ENCODE assay signal across 10 cellular contexts in the genomic region with DNA sequence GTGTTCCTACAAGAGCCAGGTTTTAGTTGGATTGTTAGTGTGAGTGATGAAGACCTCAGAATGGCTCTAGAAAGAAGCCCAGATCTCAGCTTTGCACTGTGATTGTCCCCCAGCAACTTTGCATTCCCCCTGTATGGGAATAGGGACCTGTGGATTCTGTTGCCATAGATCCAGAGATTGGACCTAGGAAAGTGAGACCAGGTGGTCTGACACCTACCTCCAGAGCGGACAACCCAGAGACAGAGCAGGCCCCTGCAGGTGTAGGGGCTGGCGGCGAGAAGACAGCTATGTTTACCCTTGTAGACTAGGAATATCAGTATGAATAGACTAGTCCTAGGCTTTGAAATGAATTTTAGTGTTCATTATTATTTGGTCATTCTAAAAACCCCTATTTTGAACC. TPM values are rescaled to one million over a fixed set of nuclear protein-coding genes. Genes with fewer than 3 reads are reported as not detected.
DNase-seq lines count a peak whose midpoint lies in the region; ATAC-seq and TF ChIP-seq lines count a peak whose summit lies in the region.
"Had no signal": no experiment of that assay in that cellular context is flagged by ENCODE, and none has a peak within 500 bp of the region (broad histone marks: within the 10 kb centered on the region; RNA-seq: fewer than 3 reads in every experiment).

No MANE protein-coding gene starts in this region.

- H3K9me3 ChIP-seq in testis, result no peaks in the 10 kb centered on the region
- H3K9me3 ChIP-seq: thoracic aorta had no signal

- peaks cover 88% of the 10 kb centered on the region for H3K4me1 Mint-ChIP-seq in activated T-cell treated with anti-CD3 and anti-CD28 coated beads, Interleukin-2, amount 50 U/mL, for 24 hours (ENCODE audit: low read depth)
- H3K4me1 Mint-ChIP-seq in activated CD8-positive, alpha-beta T cell treated with anti-CD3 and anti-CD28 coated beads, Interleukin-2, amount 10 ng/mL, durations not matched to agents 7 days and 5 days (ENCODE audit: low read depth), result peaks cover 90% of the 10 kb centered on the region
- peaks cover 43% of the 10 kb centered on the region for H3K4me1 Mint-ChIP-seq in memory B cell

- no peaks in the 10 kb centered on the region for H3K36me3 ChIP-seq in testis (ENCODE audit: low read depth, missing control alignments)
- H3K36me3 ChIP-seq: thoracic aorta had no signal

- CTCF ChIA-PET in activated CD8-positive, alpha-beta T cell treated with anti-CD3 and anti-CD28 coated beads, Interleukin-2, amount 10 ng/mL, durations not matched to agents 7 days and 5 days (lab: Charles Lee), result interaction anchor here (0.9 to 7.3 kb wide), 9 partner anchors 10 to 52 kb away, joined by 3 to 60 read pairs (median 3); no protein-coding TSS in a partner anchor

- H3K4me3 ChIP-seq in testis, result no peak overlapping the region
- H3K4me3 ChIP-seq: thoracic aorta had no signal

- TF ChIP-seq POLR2A in testis (IDR thresholded peaks at IDR 0.05), result no peak

- peak; percentile 17 for DNase-seq in activated T-cell treated with anti-CD3 and anti-CD28 coated beads, Interleukin-2, amount 50 U/mL, for 24 hours
- DNase-seq in activated T-cell treated with anti-CD3 and anti-CD28 coated beads for 4 hours (no peak), memory B cell (ENCODE audit: low spot score in 2 of 2) (no peak), testis (no peak), ACHN (no peak), hippocampal formation (lab: John Stamatoyannopoulos, UW) (no peak)
- no peak for DNase-seq in activated CD8-positive, alpha-beta T cell treated with anti-CD3 and anti-CD28 coated beads, Interleukin-2, amount 10 ng/mL, durations not matched to agents 7 days and 5 days
- DNase-seq: NCI-H1092 had no signal

- no peaks in the 10 kb centered on the region for H3K9me3 Mint-ChIP-seq in activated T-cell treated with anti-CD3 and anti-CD28 coated beads, Interleukin-2, amount 50 U/mL, for 24 hours
- no peaks in the 10 kb centered on the region for H3K9me3 Mint-ChIP-seq in activated CD8-positive, alpha-beta T cell treated with anti-CD3 and anti-CD28 coated beads, Interleukin-2, amount 10 ng/mL, durations not matched to agents 7 days and 5 days (ENCODE audit: insufficient read depth)
- no peaks in the 10 kb centered on the region for H3K9me3 Mint-ChIP-seq in memory B cell

- H3K4me1 ChIP-seq in testis, result peaks cover 34% of the 10 kb centered on the region

- POLR2A ChIA-PET in activated CD8-positive, alpha-beta T cell treated with anti-CD3 and anti-CD28 coated beads, Interleukin-2, amount 10 ng/mL, durations not matched to agents 7 days and 5 days (lab: Charles Lee), result interaction anchor here (0.9 to 5.9 kb wide), 6 partner anchors 10 to 53 kb away, joined by 5 to 57 read pairs (median 32); a partner anchor contains a TSS

- peak overlapping the region; percentile 88 for H3K27ac Mint-ChIP-seq in activated T-cell treated with anti-CD3 and anti-CD28 coated beads, Interleukin-2, amount 50 U/mL, for 24 hours
- H3K27ac Mint-ChIP-seq in activated CD8-positive, alpha-beta T cell treated with anti-CD3 and anti-CD28 coated beads, Interleukin-2, amount 10 ng/mL, durations not matched to agents 7 days and 5 days, result peak overlapping the region; percentile 83
- H3K27ac Mint-ChIP-seq in memory B cell, result peak overlapping the region; percentile 48

- no peak overlapping the region for H3K4me3 Mint-ChIP-seq in activated T-cell treated with anti-CD3 and anti-CD28 coated beads, Interleukin-2, amount 50 U/mL, for 24 hours
- no peak overlapping the region for H3K4me3 Mint-ChIP-seq in activated CD8-positive, alpha-beta T cell treated with anti-CD3 and anti-CD28 coated beads, Interleukin-2, amount 10 ng/mL, durations not matched to agents 7 days and 5 days
- H3K4me3 Mint-ChIP-seq in memory B cell, result peak overlapping the region; percentile 29

- intact Hi-C loops in testis (cut with DNase I; ENCODE audit: low total_unique reads), result no loop called here

- H3K27me3 ChIP-seq in testis, result no peaks in the 10 kb centered on the region

- H3K36me3 Mint-ChIP-seq in activated T-cell treated with anti-CD3 and anti-CD28 coated beads, Interleukin-2, amount 50 U/mL, for 24 hours (ENCODE audit: low read depth), result peaks cover 51% of the 10 kb centered on the region
- H3K36me3 Mint-ChIP-seq in activated CD8-positive, alpha-beta T cell treated with anti-CD3 and anti-CD28 coated beads, Interleukin-2, amount 10 ng/mL, durations not matched to agents 7 days and 5 days (ENCODE audit: low read depth), result peaks cover 69% of the 10 kb centered on the region
- peaks cover 14% of the 10 kb centered on the region for H3K36me3 Mint-ChIP-seq in memory B cell

- no peaks in the 10 kb centered on the region for H3K27me3 Mint-ChIP-seq in activated T-cell treated with anti-CD3 and anti-CD28 coated beads, Interleukin-2, amount 50 U/mL, for 24 hours
- H3K27me3 Mint-ChIP-seq in activated CD8-positive, alpha-beta T cell treated with anti-CD3 and anti-CD28 coated beads, Interleukin-2, amount 10 ng/mL, durations not matched to agents 7 days and 5 days (ENCODE audit: low read depth), result no peaks in the 10 kb centered on the region
- H3K27me3 Mint-ChIP-seq in memory B cell, result no peaks in the 10 kb centered on the region

- in situ Hi-C loops in ACHN (cut with HindIII; ENCODE audit: low pct_ligation_motif_present, low pct_unique_long_range_greater_than_20kb, low sequenced_read_pairs), result no loop called here

- ATAC-seq in activated CD8-positive, alpha-beta T cell treated with anti-CD3 and anti-CD28 coated beads, Interleukin-2, amount 10 ng/mL, durations not matched to agents 7 days and 5 days, result no peak
- ATAC-seq in memory B cell (ENCODE audit: low read depth) (no peak), GM19035 (IDR thresholded peaks at IDR 0.05; ENCODE audit: unreplicated experiment) (no peak)

- no peak for TF ChIP-seq CTCF in testis (IDR thresholded peaks at IDR 0.05)

- H3K27ac ChIP-seq in testis, result peak overlapping the region; percentile 48 to 75

- WGBS in testis, 2 donors, result 94 to 95% methylated on average over 3 of the region's 3 CpGs

RNA-seq across cellular contexts. Expression of a gene that starts 53.6 kb away (rescaled TPM):
- 100 to 1,000 TPM; 221 to 228 TPM for total RNA-seq in activated CD8-positive, alpha-beta T cell treated with anti-CD3 and anti-CD28 coated beads, Interleukin-2, amount 10 ng/mL, durations not matched to agents 7 days and 5 days
- total RNA-seq in testis, result 10 to 100 TPM; 20.2 to 22.5 TPM
- 31.7 TPM for polyA plus RNA-seq in testis (ENCODE audit: insufficient read depth, low read depth, low replicate concordance)

Comparison
In these comparisons a context has a peak if more than half of its experiments do, and no peak if none do; other contexts are left out.
1. RNA of a gene that starts 53.6 kb away (total RNA-seq): 221 to 228 TPM in activated CD8-positive, alpha-beta T cell treated with anti-CD3 and anti-CD28 coated beads, Interleukin-2, amount 10 ng/mL, durations not matched to agents 7 days and 5 days; 20.2 to 22.5 TPM in testis; every median in the first group is over 4 times any median in the second.
2. Peak in every context shown above with its lines, with median percentiles within 50 percentile points of each other: H3K27ac Mint-ChIP-seq.